Comparison of ENCODE assay signal across 9 cellular contexts in the genomic region with DNA sequence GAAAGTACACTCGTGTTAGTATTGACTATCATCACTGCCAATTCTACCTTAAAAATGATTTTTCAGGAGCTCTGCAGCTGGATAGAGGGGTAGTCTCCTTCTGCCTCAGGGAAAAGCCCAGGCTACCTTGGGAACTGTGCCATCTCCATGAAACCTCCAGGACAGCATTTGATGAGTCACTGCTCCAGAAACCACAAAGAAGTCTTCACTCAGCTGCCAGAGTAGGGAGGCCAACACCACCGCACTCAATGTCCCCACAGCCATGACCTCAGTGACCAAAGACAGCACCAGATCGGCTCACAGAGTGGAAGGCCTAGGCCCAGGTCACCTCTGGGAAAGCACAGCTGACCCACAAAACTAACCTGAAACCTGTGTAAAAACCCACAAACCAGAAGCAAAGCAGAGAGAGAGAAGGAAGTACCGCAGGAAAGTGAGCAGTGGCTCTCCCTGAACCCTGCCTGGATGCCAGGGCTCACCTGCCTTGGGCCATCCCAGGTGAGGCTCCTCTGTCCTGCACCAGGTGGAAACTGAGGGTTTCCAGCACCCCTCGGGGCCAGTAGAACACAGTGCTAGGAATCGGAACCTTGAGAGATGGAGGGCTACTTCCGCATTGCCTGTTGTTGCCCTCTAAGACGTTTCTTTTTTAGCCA. TPM values are rescaled to one million over a fixed set of nuclear protein-coding genes. Genes with fewer than 3 reads are reported as not detected.
DNase-seq lines count a peak whose midpoint lies in the region; ATAC-seq and TF ChIP-seq lines count a peak whose summit lies in the region.
"Had no signal": no experiment of that assay in that cellular context is flagged by ENCODE, and none has a peak within 500 bp of the region (broad histone marks: within the 10 kb centered on the region; RNA-seq: fewer than 3 reads in every experiment).

No MANE protein-coding gene starts in this region.

- BruUV-seq in PC-9 (replicated peaks; lab: Mats Ljungman, UMichigan): TSS peak; percentile 98

- H3K9me3 ChIP-seq in PC-9 (ENCODE audit: insufficient read depth, low read depth) (no peaks in the 10 kb centered on the region; the same call in 1 of the 2 replicates), esophagus squamous epithelium (no peaks in the 10 kb centered on the region), osteoblast (ENCODE audit: low read depth, low read length) (no peaks in the 10 kb centered on the region)

- ATAC-seq in HG03571 (IDR thresholded peaks at IDR 0.05; ENCODE audit: unreplicated experiment) (no peak), GM18909 (IDR thresholded peaks at IDR 0.05; ENCODE audit: poor library complexity, unreplicated experiment) (no peak)

- peak overlapping the region; percentile 12; the same call in 1 of the 2 replicates for H3K4me3 ChIP-seq in PC-9
- no peak overlapping the region for H3K4me3 ChIP-seq in esophagus squamous epithelium
- H3K4me3 ChIP-seq in osteoblast (ENCODE audit: insufficient read depth, low read length): no peak overlapping the region

- H3K4me2 ChIP-seq in PC-9 (peak overlapping the region; percentile 70), osteoblast (ENCODE audit: insufficient read depth, low read length) (peak overlapping the region; percentile 44)

- H2AFZ ChIP-seq in PC-9 (no peak overlapping the region; the same call in 1 of the 2 replicates), osteoblast (ENCODE audit: low read length) (no peak overlapping the region)

- TF ChIP-seq CTCF in AG09319 (IDR thresholded peaks at IDR 0.05; ENCODE audit: low read depth, low read length) (no peak), PC-9 (conservative IDR thresholded peaks at IDR 0.05) (no peak), esophagus squamous epithelium (IDR thresholded peaks at IDR 0.05) (no peak), osteoblast (IDR thresholded peaks at IDR 0.05; ENCODE audit: extremely low read depth, low read depth, low read length) (no peak)

- intact Hi-C loops in PC-9 (cut with micrococcal nuclease; ENCODE audit: unreplicated experiment) (loop anchor here (5.0 kb wide), 2 partner anchors 131 to 256 kb away; no protein-coding TSS in a partner anchor), esophagus squamous epithelium (cut with DNase I) (no loop called here)

- DNase-seq in AG09319 (ENCODE audit: extremely low read depth, low read depth): peak; percentile 54
- DNase-seq in PC-9: peak; percentile 82 to 85
- no peak for DNase-seq in esophagus squamous epithelium (lab: John Stamatoyannopoulos, UW)
- peak; percentile 81 for DNase-seq in osteoblast (ENCODE audit: insufficient read length, low spot score, missing footprints)
- DNase-seq in activated effector memory CD4-positive, alpha-beta T cell treated with Interleukin-2 at 50 U/mL for 16 hours: no peak
- no peak for DNase-seq in SHP77 (lab: John Stamatoyannopoulos, UW)
- DNase-seq: CD4-positive, alpha-beta T cell had no signal

- H3K36me3 ChIP-seq in PC-9 (ENCODE audit: low read depth): no peaks in the 10 kb centered on the region
- H3K36me3 ChIP-seq in esophagus squamous epithelium: no peaks in the 10 kb centered on the region
- H3K36me3 ChIP-seq in osteoblast (ENCODE audit: insufficient read depth, low read length): no peaks in the 10 kb centered on the region

- H3K27ac ChIP-seq in PC-9: peak overlapping the region; percentile 70
- H3K27ac ChIP-seq in esophagus squamous epithelium: peak overlapping the region in 3 of 4 donors; percentile 42 to 72 (median 62)
- H3K27ac ChIP-seq in osteoblast (ENCODE audit: low read depth, low read length): peak overlapping the region; percentile 19

- TF ChIP-seq POLR2A in esophagus squamous epithelium (IDR thresholded peaks at IDR 0.05): no peak

- H3K27me3 ChIP-seq in PC-9 (ENCODE audit: insufficient read depth, low read depth) (no peaks in the 10 kb centered on the region), esophagus squamous epithelium (no peaks in the 10 kb centered on the region), osteoblast (ENCODE audit: insufficient read depth, low read length) (no peaks in the 10 kb centered on the region)

- no peaks in the 10 kb centered on the region for H4K20me1 ChIP-seq in PC-9 (ENCODE audit: insufficient read depth)
- H4K20me1 ChIP-seq in osteoblast (ENCODE audit: insufficient read depth, low read length): no peaks in the 10 kb centered on the region

- WGBS in esophagus squamous epithelium, 2 donors: 63 to 70% methylated on average over 7 to 8 of the region's 8 CpGs

- H3K79me2 ChIP-seq in PC-9 (ENCODE audit: low read depth) (no peaks in the 10 kb centered on the region), osteoblast (ENCODE audit: insufficient read depth, low read length) (no peaks in the 10 kb centered on the region)

- POLR2A ChIA-PET in PC-9 (lab: Charles Lee; ENCODE audit: unreplicated experiment): interaction anchor here (0.5 to 0.8 kb wide), 4 partner anchors 42 to 252 kb away, joined by 3 to 11 read pairs (median 4); no protein-coding TSS in a partner anchor

- CTCF ChIA-PET in PC-9 (lab: Charles Lee): no interaction called here

- H3F3A ChIP-seq in PC-9 (ENCODE audit: insufficient read depth, low read depth): peaks cover 30% of the 10 kb centered on the region

- H3K4me1 ChIP-seq in PC-9 (replicated peaks; ENCODE audit: insufficient read depth) (peaks cover 42% of the 10 kb centered on the region), esophagus squamous epithelium (peaks cover 10 to 25% (median 13%) of the 10 kb centered on the region in 3 donors), osteoblast (ENCODE audit: insufficient read depth, low read length) (peaks cover 28% of the 10 kb centered on the region)

- no peaks in the 10 kb centered on the region for H3K9me2 ChIP-seq in PC-9 (ENCODE audit: insufficient read depth)

RNA-seq across cellular contexts. Expression of a gene that starts 30.0 kb away (rescaled TPM):
- total RNA-seq in PC-9 (2021): 19.4 and 23.3 TPM in 2 replicates
- total RNA-seq in esophagus squamous epithelium: 10 to 100 TPM in 1 of 4 donors, 1 to 10 TPM in 3; 1.3 to 14.3 (median 6.8) TPM
- 2.7 and 3.3 TPM in 2 replicates for total RNA-seq in osteoblast

Comparison
In these comparisons a context has a peak if more than half of its experiments do, and no peak if none do; other contexts are left out.
1. DNase-seq: peak in AG09319 (single experiment), PC-9 (2 of 2) and osteoblast (single experiment); none in esophagus squamous epithelium (single experiment), activated effector memory CD4-positive, alpha-beta T cell treated with Interleukin-2 at 50 U/mL for 16 hours (single experiment) and SHP77 (0 of 2).
2. H3K27ac ChIP-seq: peak in every context shown above with its lines; median percentile 70 in PC-9; 62 in esophagus squamous epithelium; 19 in osteoblast.